In genomic region chr18:809985-810642, GRCh38 we compare ENCODE assay signal across 1 cellular context.
TF ChIP-seq lines count a peak whose summit lies in the region.

No MANE protein-coding gene starts in this region.

TF ChIP-seq in GM12878, 131 proteins besides CTCF, POLR2A, EP300 and RAD21 (continued from another document and continues in another):
- TF ChIP-seq ZBTB11 (CRISPR knock-in tag; IDR thresholded peaks at IDR 0.05) (no peak), NFXL1 (IDR thresholded peaks at IDR 0.05; ENCODE audit: borderline replicate concordance) (no peak), SIX5 (IDR thresholded peaks at IDR 0.05; ENCODE audit: low read depth, low read length, severe bottlenecking) (no peak), NBN (IDR thresholded peaks at IDR 0.05) (peak; percentile 23; the same call in 1 of the 2 replicates), HSF1 (IDR thresholded peaks at IDR 0.05; ENCODE audit: low read depth, low read length) (no peak), PAX5 (IDR thresholded peaks at IDR 0.05; ENCODE audit: borderline replicate concordance, low read depth, low read length) (no peak), BCL11A (IDR thresholded peaks at IDR 0.05; ENCODE audit: low read depth, low read length) (peak; percentile 65; the same call in 1 of the 2 replicates), ZBTB40 (IDR thresholded peaks at IDR 0.05; ENCODE audit: borderline replicate concordance) (no peak), TAF1 (IDR thresholded peaks at IDR 0.05; ENCODE audit: borderline replicate concordance, low read depth, low read length) (no peak), EED (IDR thresholded peaks at IDR 0.05; ENCODE audit: low read depth) (no peak), RCOR1 (conservative IDR thresholded peaks at IDR 0.05; ENCODE audit: low read depth, low read length) (no peak), JUNB (IDR thresholded peaks at IDR 0.05) (peak; percentile 65), MTA3 (IDR thresholded peaks at IDR 0.05; ENCODE audit: borderline replicate concordance, low read length) (no peak), MEF2B (IDR thresholded peaks at IDR 0.05; ENCODE audit: partially characterized antibody, poor library complexity, severe bottlenecking) (peak; percentile 27), TCF12 (IDR thresholded peaks at IDR 0.05; ENCODE audit: low read depth, low read length) (no peak), ETV6 (conservative IDR thresholded peaks at IDR 0.05 in 1 of 2, IDR thresholded peaks at IDR 0.05 in 1 of 2; ENCODE audit: borderline replicate concordance in 1 of 2, low read depth in 1 of 2) (peak in 1 of 2 experiments; percentile 50; a peak in 1 of 4 replicates), ZBTB33 (IDR thresholded peaks at IDR 0.05) (no peak), YY1 (IDR thresholded peaks at IDR 0.05; ENCODE audit: low read depth, low read length) (no peak), TCF7 (IDR thresholded peaks at IDR 0.05; ENCODE audit: borderline replicate concordance) (no peak), HDGF (IDR thresholded peaks at IDR 0.05) (no peak), ZNF24 (IDR thresholded peaks at IDR 0.05) (no peak), EGR1 (IDR thresholded peaks at IDR 0.05; ENCODE audit: borderline replicate concordance in 1 of 2, low read depth in 2 of 2, low read length in 2 of 2) (no peak), ZBED1 (IDR thresholded peaks at IDR 0.05; ENCODE audit: borderline replicate concordance) (no peak), BRCA1 (IDR thresholded peaks at IDR 0.05; ENCODE audit: low read depth, low read length) (no peak), ZNF207 (IDR thresholded peaks at IDR 0.05; ENCODE audit: borderline replicate concordance) (no peak), FOS (IDR thresholded peaks at IDR 0.05; ENCODE audit: borderline replicate concordance, extremely low read depth, insufficient read length) (no peak), USF2 (IDR thresholded peaks at IDR 0.05; ENCODE audit: borderline replicate concordance, low read depth, low read length) (no peak), FOXK2 (IDR thresholded peaks at IDR 0.05) (no peak), TCF3 (IDR thresholded peaks at IDR 0.05; ENCODE audit: borderline replicate concordance, insufficient read depth, low read depth, low read length) (no peak), BACH1 (IDR thresholded peaks at IDR 0.05; ENCODE audit: borderline replicate concordance) (no peak), ZSCAN29 (IDR thresholded peaks at IDR 0.05) (peak; percentile 55; the same call in 1 of the 2 replicates), CEBPB (IDR thresholded peaks at IDR 0.05; ENCODE audit: borderline replicate concordance in 1 of 2, low read depth in 2 of 2, low read length in 2 of 2) (no peak), PBX3 (IDR thresholded peaks at IDR 0.05; ENCODE audit: insufficient replicate concordance, low read depth, low read length) (no peak), NR2C1 (IDR thresholded peaks at IDR 0.05) (no peak), STAT3 (IDR thresholded peaks at IDR 0.05; ENCODE audit: low read depth, low read length) (no peak), GABPA (IDR thresholded peaks at IDR 0.05; ENCODE audit: low read depth) (no peak), JUND (IDR thresholded peaks at IDR 0.05; ENCODE audit: low read depth, low read length) (no peak), STAT1 (conservative IDR thresholded peaks at IDR 0.05) (no peak), CREM (IDR thresholded peaks at IDR 0.05; ENCODE audit: low read depth) (0 out of 2 replicates have a peak, but pooled peaks have one; percentile 15), ASH2L (IDR thresholded peaks at IDR 0.05; ENCODE audit: borderline replicate concordance, low read depth) (no peak), DPF2 (IDR thresholded peaks at IDR 0.05) (peak; percentile 63; the same call in 1 of the 2 replicates), LARP7 (IDR thresholded peaks at IDR 0.05) (no peak), RUNX3 (IDR thresholded peaks at IDR 0.05; ENCODE audit: low read length) (peak; percentile 95), CBX5 (IDR thresholded peaks at IDR 0.05; ENCODE audit: low read depth) (no peak), EZH2 (IDR thresholded peaks at IDR 0.05; ENCODE audit: borderline replicate concordance, control insufficient read depth, low read depth, low read length) (no peak), CREB1 (IDR thresholded peaks at IDR 0.05; ENCODE audit: low read depth) (0 out of 2 replicates have a peak, but pooled peaks have one; percentile 17), ELK1 (IDR thresholded peaks at IDR 0.05; ENCODE audit: low read depth, low read length) (no peak), CBFB (IDR thresholded peaks at IDR 0.05; ENCODE audit: low read depth) (no peak), CHD2 (IDR thresholded peaks at IDR 0.05; ENCODE audit: borderline replicate concordance, low read depth, low read length) (no peak), ZNF274 (IDR thresholded peaks at IDR 0.05; ENCODE audit: insufficient read depth, insufficient read length) (no peak), MXI1 (IDR thresholded peaks at IDR 0.05; ENCODE audit: low read depth, low read length) (no peak), POLR2AphosphoS2 (IDR thresholded peaks at IDR 0.05; ENCODE audit: low read depth, low read length) (no peak), NKRF (conservative IDR thresholded peaks at IDR 0.05) (no peak), ZNF622 (IDR thresholded peaks at IDR 0.05) (no peak), HCFC1 (IDR thresholded peaks at IDR 0.05; ENCODE audit: low read length) (no peak), SMARCA5 (IDR thresholded peaks at IDR 0.05) (no peak)
